ENCODE assay signal across 2 cellular contexts in the genomic region with DNA sequence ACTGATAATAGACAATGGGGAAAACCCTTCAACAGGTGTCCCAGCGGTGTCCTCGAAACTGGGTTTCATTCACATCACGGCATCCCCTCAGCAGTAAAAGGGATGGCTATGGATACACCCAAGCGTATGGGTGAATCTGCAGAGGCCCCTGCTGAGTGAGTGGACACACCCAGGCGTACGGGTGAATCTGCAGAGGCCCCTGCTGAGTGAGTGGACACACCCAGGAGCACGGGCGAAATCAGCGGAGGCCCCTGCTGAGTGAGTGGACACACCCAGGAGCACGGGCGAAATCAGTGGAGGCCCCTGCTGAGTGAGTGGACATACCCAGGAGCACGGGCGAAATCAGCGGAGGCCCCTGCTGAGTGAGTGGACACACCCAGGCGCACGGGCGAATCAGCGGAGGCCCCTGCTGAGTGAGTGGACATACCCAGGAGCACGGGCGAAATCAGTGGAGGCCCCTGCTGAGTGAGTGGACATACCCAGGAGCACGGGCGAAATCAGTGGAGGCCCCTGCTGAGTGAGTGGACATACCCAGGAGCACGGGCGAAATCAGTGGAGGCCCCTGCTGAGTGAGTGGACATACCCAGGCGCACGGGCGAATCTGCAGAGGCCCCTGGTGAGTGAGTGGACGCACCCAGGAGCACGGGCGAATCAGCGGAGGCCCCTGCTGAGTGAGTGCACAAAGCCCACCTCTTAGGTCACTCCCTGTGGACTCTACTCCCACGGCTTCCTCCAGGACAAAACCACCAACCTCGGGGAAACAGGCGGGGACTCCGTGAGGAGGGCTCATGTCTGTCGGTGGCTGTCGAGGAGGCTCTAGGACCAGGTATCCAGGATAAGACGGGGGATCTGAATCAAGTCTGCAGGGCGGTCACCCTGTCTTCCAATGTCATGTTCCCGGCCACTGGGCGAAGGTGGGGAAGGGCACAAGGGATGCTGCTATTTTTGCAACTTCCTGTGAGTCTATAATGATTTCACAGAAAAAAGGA.
TF ChIP-seq lines count a peak whose summit lies in the region.

No MANE protein-coding gene starts in this region.

TF ChIP-seq in HEK293, 187 proteins besides CTCF, POLR2A, EP300 and RAD21:
- peak; percentile 89 for TF ChIP-seq KLF1 (tag by site-specific recombination; IDR thresholded peaks at IDR 0.05)
- TF ChIP-seq, protein P1, sequence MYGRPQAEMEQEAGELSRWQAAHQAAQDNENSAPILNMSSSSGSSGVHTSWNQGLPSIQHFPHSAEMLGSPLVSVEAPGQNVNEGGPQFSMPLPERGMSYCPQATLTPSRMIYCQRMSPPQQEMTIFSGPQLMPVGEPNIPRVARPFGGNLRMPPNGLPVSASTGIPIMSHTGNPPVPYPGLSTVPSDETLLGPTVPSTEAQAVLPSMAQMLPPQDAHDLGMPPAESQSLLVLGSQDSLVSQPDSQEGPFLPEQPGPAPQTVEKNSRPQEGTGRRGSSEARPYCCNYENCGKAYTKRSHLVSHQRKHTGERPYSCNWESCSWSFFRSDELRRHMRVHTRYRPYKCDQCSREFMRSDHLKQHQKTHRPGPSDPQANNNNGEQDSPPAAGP (tag by site-specific recombination; IDR thresholded peaks at IDR 0.05): 0 out of 2 replicates have a peak, but pooled peaks have one; percentile 29

TF ChIP-seq in HepG2, 621 proteins besides CTCF, POLR2A, EP300 and RAD21:
- TF ChIP-seq RBM22 (optimal IDR thresholded peaks at IDR 0.05; ENCODE audit: low read length): peak; percentile 56
- peak; percentile 33 for TF ChIP-seq HNRNPLL (IDR thresholded peaks at IDR 0.05; ENCODE audit: low read depth, low read length, poor library complexity, severe bottlenecking)
- peak; percentile 72 for TF ChIP-seq AGO2 (optimal IDR thresholded peaks at IDR 0.05; ENCODE audit: low read depth, low read length)
